Comparison of ENCODE assay signal across 1 cellular context in genomic region chr17:73956595-73957465, GRCh38.
TF ChIP-seq lines count a peak whose summit lies in the region.

No MANE protein-coding gene starts in this region.

TF ChIP-seq in H1, 55 proteins besides CTCF, POLR2A, EP300 and RAD21 (continued from another document):
- TF ChIP-seq, protein P1, sequence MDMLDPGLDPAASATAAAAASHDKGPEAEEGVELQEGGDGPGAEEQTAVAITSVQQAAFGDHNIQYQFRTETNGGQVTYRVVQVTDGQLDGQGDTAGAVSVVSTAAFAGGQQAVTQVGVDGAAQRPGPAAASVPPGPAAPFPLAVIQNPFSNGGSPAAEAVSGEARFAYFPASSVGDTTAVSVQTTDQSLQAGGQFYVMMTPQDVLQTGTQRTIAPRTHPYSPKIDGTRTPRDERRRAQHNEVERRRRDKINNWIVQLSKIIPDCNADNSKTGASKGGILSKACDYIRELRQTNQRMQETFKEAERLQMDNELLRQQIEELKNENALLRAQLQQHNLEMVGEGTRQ (IDR thresholded peaks at IDR 0.05; ENCODE audit: low read length): no peak
- no peak for TF ChIP-seq ZNF274 (IDR thresholded peaks at IDR 0.05; ENCODE audit: borderline replicate concordance, extremely low read depth, low read length)
